2 cellular contexts compared by ENCODE assay signal in the genomic region with DNA sequence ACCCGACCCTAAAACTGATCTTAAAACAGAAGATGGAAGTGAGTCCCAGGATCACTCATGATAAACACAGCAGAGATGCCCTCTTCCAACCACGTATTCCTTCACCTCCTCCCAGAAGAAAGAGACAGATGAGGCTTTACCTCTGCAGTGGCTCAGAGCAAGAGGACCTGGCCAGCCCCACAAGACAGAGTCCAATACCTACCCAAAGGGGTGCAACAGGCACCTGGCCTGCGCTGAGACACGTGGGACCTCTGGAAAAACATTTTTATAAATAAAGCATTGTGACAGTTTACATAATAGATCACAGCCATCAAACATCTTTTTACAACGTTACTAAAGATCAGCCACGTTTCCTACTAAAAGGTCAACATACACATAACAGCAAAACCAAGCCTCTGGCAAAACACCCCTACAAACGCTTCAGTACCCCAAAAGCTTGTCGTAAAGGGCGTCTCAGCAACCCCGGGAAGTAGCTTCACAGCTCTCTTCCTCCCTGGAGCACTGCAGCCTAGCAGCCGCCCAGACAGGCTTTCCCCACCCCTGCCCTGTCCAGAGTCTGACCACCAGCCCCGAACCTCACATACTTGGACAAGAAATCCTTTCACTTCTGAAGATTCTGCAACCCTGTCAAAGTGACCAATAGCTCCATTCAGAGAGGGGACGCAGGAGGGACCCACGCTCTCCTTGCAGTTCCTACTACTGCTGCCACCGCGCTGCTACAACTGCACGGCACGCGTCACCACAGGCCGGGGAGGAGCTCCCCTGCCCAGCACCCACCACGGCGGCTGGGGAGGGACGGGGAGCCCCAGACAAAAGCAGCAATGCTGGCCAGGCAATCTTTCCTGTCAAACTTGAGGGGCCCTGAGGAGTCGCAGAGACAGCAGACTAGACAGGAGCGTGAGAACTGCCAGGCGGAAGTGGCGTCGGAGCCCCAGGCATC.
TF ChIP-seq lines count a peak whose summit lies in the region.

No MANE protein-coding gene starts in this region.

TF ChIP-seq in SK-N-SH, 30 proteins besides CTCF, POLR2A, EP300 and RAD21 (continued from another document):
- no peak for TF ChIP-seq MXI1 (IDR thresholded peaks at IDR 0.05; ENCODE audit: low read depth, low read length)
- no peak for TF ChIP-seq JUND (IDR thresholded peaks at IDR 0.05)
- TF ChIP-seq SIN3A (IDR thresholded peaks at IDR 0.05; ENCODE audit: borderline replicate concordance, low read depth, low read length) = no peak
- TF ChIP-seq POLR2AphosphoS5 (IDR thresholded peaks at IDR 0.05; ENCODE audit: low read depth, low read length) = no peak
- TF ChIP-seq, protein P1, sequence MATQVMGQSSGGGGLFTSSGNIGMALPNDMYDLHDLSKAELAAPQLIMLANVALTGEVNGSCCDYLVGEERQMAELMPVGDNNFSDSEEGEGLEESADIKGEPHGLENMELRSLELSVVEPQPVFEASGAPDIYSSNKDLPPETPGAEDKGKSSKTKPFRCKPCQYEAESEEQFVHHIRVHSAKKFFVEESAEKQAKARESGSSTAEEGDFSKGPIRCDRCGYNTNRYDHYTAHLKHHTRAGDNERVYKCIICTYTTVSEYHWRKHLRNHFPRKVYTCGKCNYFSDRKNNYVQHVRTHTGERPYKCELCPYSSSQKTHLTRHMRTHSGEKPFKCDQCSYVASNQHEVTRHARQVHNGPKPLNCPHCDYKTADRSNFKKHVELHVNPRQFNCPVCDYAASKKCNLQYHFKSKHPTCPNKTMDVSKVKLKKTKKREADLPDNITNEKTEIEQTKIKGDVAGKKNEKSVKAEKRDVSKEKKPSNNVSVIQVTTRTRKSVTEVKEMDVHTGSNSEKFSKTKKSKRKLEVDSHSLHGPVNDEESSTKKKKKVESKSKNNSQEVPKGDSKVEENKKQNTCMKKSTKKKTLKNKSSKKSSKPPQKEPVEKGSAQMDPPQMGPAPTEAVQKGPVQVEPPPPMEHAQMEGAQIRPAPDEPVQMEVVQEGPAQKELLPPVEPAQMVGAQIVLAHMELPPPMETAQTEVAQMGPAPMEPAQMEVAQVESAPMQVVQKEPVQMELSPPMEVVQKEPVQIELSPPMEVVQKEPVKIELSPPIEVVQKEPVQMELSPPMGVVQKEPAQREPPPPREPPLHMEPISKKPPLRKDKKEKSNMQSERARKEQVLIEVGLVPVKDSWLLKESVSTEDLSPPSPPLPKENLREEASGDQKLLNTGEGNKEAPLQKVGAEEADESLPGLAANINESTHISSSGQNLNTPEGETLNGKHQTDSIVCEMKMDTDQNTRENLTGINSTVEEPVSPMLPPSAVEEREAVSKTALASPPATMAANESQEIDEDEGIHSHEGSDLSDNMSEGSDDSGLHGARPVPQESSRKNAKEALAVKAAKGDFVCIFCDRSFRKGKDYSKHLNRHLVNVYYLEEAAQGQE (IDR thresholded peaks at IDR 0.05; ENCODE audit: low read depth, low read length) = no peak
- TF ChIP-seq, protein P2, sequence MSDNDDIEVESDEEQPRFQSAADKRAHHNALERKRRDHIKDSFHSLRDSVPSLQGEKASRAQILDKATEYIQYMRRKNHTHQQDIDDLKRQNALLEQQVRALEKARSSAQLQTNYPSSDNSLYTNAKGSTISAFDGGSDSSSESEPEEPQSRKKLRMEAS (IDR thresholded peaks at IDR 0.05; ENCODE audit: low read depth) = no peak
- no peak for TF ChIP-seq GATA2 (CRISPR knock-in tag; IDR thresholded peaks at IDR 0.05)
- TF ChIP-seq, protein P3, sequence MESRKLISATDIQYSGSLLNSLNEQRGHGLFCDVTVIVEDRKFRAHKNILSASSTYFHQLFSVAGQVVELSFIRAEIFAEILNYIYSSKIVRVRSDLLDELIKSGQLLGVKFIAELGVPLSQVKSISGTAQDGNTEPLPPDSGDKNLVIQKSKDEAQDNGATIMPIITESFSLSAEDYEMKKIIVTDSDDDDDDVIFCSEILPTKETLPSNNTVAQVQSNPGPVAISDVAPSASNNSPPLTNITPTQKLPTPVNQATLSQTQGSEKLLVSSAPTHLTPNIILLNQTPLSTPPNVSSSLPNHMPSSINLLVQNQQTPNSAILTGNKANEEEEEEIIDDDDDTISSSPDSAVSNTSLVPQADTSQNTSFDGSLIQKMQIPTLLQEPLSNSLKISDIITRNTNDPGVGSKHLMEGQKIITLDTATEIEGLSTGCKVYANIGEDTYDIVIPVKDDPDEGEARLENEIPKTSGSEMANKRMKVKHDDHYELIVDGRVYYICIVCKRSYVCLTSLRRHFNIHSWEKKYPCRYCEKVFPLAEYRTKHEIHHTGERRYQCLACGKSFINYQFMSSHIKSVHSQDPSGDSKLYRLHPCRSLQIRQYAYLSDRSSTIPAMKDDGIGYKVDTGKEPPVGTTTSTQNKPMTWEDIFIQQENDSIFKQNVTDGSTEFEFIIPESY (IDR thresholded peaks at IDR 0.05; ENCODE audit: borderline replicate concordance, low read depth) = no peak
- TF ChIP-seq, protein P4, sequence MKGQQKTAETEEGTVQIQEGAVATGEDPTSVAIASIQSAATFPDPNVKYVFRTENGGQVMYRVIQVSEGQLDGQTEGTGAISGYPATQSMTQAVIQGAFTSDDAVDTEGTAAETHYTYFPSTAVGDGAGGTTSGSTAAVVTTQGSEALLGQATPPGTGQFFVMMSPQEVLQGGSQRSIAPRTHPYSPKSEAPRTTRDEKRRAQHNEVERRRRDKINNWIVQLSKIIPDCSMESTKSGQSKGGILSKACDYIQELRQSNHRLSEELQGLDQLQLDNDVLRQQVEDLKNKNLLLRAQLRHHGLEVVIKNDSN (IDR thresholded peaks at IDR 0.05; ENCODE audit: borderline replicate concordance, low read depth) = no peak
- TF ChIP-seq RCOR1 (IDR thresholded peaks at IDR 0.05; ENCODE audit: low read length) = no peak
- TF ChIP-seq TCF12 (IDR thresholded peaks at IDR 0.05) = no peak
- no peak for TF ChIP-seq RFX5 (IDR thresholded peaks at IDR 0.05; ENCODE audit: low read length)
- TF ChIP-seq, protein P5, sequence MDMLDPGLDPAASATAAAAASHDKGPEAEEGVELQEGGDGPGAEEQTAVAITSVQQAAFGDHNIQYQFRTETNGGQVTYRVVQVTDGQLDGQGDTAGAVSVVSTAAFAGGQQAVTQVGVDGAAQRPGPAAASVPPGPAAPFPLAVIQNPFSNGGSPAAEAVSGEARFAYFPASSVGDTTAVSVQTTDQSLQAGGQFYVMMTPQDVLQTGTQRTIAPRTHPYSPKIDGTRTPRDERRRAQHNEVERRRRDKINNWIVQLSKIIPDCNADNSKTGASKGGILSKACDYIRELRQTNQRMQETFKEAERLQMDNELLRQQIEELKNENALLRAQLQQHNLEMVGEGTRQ (IDR thresholded peaks at IDR 0.05; ENCODE audit: borderline replicate concordance, low read depth, low read length) = no peak
- no peak for TF ChIP-seq NFIC (IDR thresholded peaks at IDR 0.05; ENCODE audit: borderline replicate concordance)

TF ChIP-seq in SK-N-SH treated with all-trans-retinoic acid at 6 μM for 48 hours, 23 proteins besides CTCF, POLR2A, EP300 and RAD21 (continued from another document):
- no peak for TF ChIP-seq ZFP30 (CRISPR knock-in tag; IDR thresholded peaks at IDR 0.05)
- TF ChIP-seq OSR1 (CRISPR knock-in tag; IDR thresholded peaks at IDR 0.05) = no peak
- TF ChIP-seq, protein P6, sequence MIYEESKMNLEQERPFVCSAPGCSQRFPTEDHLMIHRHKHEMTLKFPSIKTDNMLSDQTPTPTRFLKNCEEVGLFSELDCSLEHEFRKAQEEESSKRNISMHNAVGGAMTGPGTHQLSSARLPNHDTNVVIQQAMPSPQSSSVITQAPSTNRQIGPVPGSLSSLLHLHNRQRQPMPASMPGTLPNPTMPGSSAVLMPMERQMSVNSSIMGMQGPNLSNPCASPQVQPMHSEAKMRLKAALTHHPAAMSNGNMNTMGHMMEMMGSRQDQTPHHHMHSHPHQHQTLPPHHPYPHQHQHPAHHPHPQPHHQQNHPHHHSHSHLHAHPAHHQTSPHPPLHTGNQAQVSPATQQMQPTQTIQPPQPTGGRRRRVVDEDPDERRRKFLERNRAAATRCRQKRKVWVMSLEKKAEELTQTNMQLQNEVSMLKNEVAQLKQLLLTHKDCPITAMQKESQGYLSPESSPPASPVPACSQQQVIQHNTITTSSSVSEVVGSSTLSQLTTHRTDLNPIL (CRISPR knock-in tag; IDR thresholded peaks at IDR 0.05; ENCODE audit: low read depth) = no peak
- TF ChIP-seq ZNF565 (CRISPR knock-in tag; conservative IDR thresholded peaks at IDR 0.05; ENCODE audit: low read depth) = no peak
TF ChIP-seq in SK-N-SH treated with all-trans-retinoic acid at 6 μM for 48 hours: peak in this region for 0.
